ENCODE assay signal across 17 cellular contexts in genomic region chr14:28515571-28515970, GRCh38.
DNase-seq lines count a peak whose midpoint lies in the region; ATAC-seq lines count a peak whose summit lies in the region.
"Had no signal": no experiment of that assay in that cellular context is flagged by ENCODE, and none has a peak within 500 bp of the region (broad histone marks: within the 10 kb centered on the region; RNA-seq: fewer than 3 reads in every experiment).

No MANE protein-coding gene starts in this region.

- H3K4me1 ChIP-seq in skeletal muscle satellite cell (ENCODE audit: control insufficient read depth, insufficient read depth, low read length), result peaks cover 5% of the 10 kb centered on the region
- H3K4me1 ChIP-seq: BLaER1, vagina had no signal

- DNase-seq in LHCN-M2 (ENCODE audit: low read depth), result peak; percentile 95
- peak; percentile 79 for DNase-seq in amniotic stem cell (lab: John Stamatoyannopoulos, UW)
- peak; percentile 49 for DNase-seq in fibroblast of gingiva (ENCODE audit: low read depth)
- DNase-seq in SW480 (ENCODE audit: low spot score), result no peak
- DNase-seq: anterior cingulate cortex; DMS79; effector CD8-positive, alpha-beta T cell; H9; kidney; stimulated activated naive CD4-positive, alpha-beta T cell treated with Interleukin-2 at 50 U/mL for 16 hours; WERI-Rb-1 had no signal

- no peaks in the 10 kb centered on the region for H3K9me3 ChIP-seq in skeletal muscle satellite cell (replicated peaks; ENCODE audit: low read length)
- H3K9me3 ChIP-seq: BLaER1, neutrophil, vagina had no signal

- H3K36me3 ChIP-seq in skeletal muscle satellite cell (ENCODE audit: insufficient read depth, low read length), result no peaks in the 10 kb centered on the region
- H3K36me3 ChIP-seq: BLaER1, neutrophil, vagina, WERI-Rb-1 had no signal

- peak overlapping the region; percentile 24 for H3K9ac ChIP-seq in skeletal muscle satellite cell (ENCODE audit: low read depth, low read length)
- H3K9ac ChIP-seq: BLaER1 had no signal

- H3K4me2 ChIP-seq in skeletal muscle satellite cell (ENCODE audit: low read length), result no peak overlapping the region
- H3K4me2 ChIP-seq: BLaER1 had no signal

- H3K27me3 ChIP-seq in skeletal muscle satellite cell (ENCODE audit: control insufficient read depth, insufficient read depth, low read length), result no peaks in the 10 kb centered on the region
- H3K27me3 ChIP-seq: BLaER1, neutrophil, vagina had no signal

- H3K4me3 ChIP-seq in skeletal muscle satellite cell (ENCODE audit: low read length), result no peak overlapping the region
- H3K4me3 ChIP-seq: BLaER1, vagina had no signal

- ATAC-seq in HG03565 (IDR thresholded peaks at IDR 0.05; ENCODE audit: unreplicated experiment), result no peak
- ATAC-seq in GM18498 (IDR thresholded peaks at IDR 0.05; ENCODE audit: unreplicated experiment), result no peak
